In the genomic region with DNA sequence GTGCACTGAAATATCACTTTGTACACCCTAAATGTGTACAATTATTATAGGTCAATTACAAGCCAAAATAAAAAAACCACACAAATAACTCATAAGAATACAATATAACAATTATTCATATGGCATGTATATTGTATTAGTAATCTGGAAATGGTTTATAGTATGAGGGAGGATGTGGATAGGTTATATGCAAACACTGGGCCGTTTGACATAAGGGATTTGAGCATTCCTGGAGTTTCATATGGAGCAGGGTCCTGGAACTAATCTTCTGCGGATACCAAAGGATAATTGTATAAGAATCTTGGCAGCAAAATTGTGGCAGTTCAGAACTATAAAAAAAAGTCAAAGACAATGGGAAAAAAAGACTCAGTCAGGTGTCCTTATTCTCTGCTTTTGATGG, we compare ENCODE assay signal across 33 cellular contexts.
"Had no signal": no experiment of that assay in that cellular context is flagged by ENCODE, and none has a peak within 500 bp of the region (broad histone marks: within the 10 kb centered on the region; RNA-seq: fewer than 3 reads in every experiment).

No MANE protein-coding gene starts in this region.

- DNase-seq: Karpas-422, MM.1S, MV-4-11, NCI-H1048, NCI-H1092, NCI-H1092 treated with DMSO at 0.1 percent for 48 hours, NCI-H1105, NCI-H1105 treated with DMSO at 0.1 percent for 48 hours, NCI-H1417, NCI-H1417 treated with DMSO at 0.1 percent for 48 hours, NCI-H1436, NCI-H1436 treated with DMSO at 0.1 percent for 48 hours, NCI-H146, NCI-H1694, NCI-H187, NCI-H187 treated with DMSO at 0.1 percent for 48 hours, NCI-H1930, NCI-H2029, NCI-H2029 treated with DMSO at 0.1 percent for 48 hours, NCI-H2081 treated with DMSO at 0.1 percent for 48 hours, NCI-H2107, NCI-H2171, NCI-H2171 treated with DMSO at 0.1 percent for 48 hours, NCI-H2227 treated with DMSO at 0.1 percent for 48 hours, NCI-H226, NCI-H345, NCI-H446, NCI-H446 treated with DMSO at 0.1 percent for 48 hours, NCI-H510A, NCI-H510A treated with DMSO at 0.1 percent for 48 hours, NCI-H524, NCI-H524 treated with DMSO at 0.1 percent for 48 hours had no signal

- H3K27me3 ChIP-seq: MG63 had no signal

- H3K4me3 ChIP-seq: MG63 had no signal

- H3K36me3 ChIP-seq: MG63 had no signal
